16 cellular contexts compared by ENCODE assay signal in genomic region chr2:88071365-88071764, GRCh38. TPM values are rescaled to one million over a fixed set of nuclear protein-coding genes. Genes with fewer than 3 reads are reported as not detected.
"Had no signal": no experiment of that assay in that cellular context is flagged by ENCODE, and none has a peak within 500 bp of the region (broad histone marks: within the 10 kb centered on the region; RNA-seq: fewer than 3 reads in every experiment).

No MANE protein-coding gene starts in this region.

- ATAC-seq: effector memory CD8-positive, alpha-beta T cell had no signal

- H3K4me2 ChIP-seq: smooth muscle cell had no signal

- H3K27me3 ChIP-seq: ovary, tibial nerve, vagina had no signal

- DNase-seq: activated B cell treated with CpG ODN at 0.5 μM for 24 hours; activated CD4-positive, alpha-beta T cell treated with anti-CD3 and anti-CD28 coated beads, Interleukin-2, amount 10 ng/mL, durations not matched to agents 24 days and 14 days; activated naive CD4-positive, alpha-beta T cell treated with Interleukin-2 at 50 U/mL for 16 hours; effector memory CD8-positive, alpha-beta T cell; erythroblast; hypothalamus; ovary; retina had no signal

- H3K9me3 ChIP-seq: ovary, tibial nerve, vagina had no signal

- H3K27ac ChIP-seq: ovary, tibial nerve, vagina had no signal

- H3K4me3 Mint-ChIP-seq: activated B cell treated with CpG ODN at 0.5 μM for 24 hours; activated CD4-positive, alpha-beta T cell treated with anti-CD3 and anti-CD28 coated beads, Interleukin-2, amount 10 ng/mL, durations not matched to agents 24 days and 14 days; central memory CD8-positive, alpha-beta T cell; effector memory CD8-positive, alpha-beta T cell; T-helper 1 cell treated with Interleukin-12 subunit alpha and Interleukin-12 subunit beta and Interleukin-4 antibody, amounts not matched to agents 30 μg/mL and 1 μg/mL, for 36 hours had no signal

- H3K9me3 Mint-ChIP-seq: activated B cell treated with CpG ODN at 0.5 μM for 24 hours; activated CD4-positive, alpha-beta T cell treated with anti-CD3 and anti-CD28 coated beads, Interleukin-2, amount 10 ng/mL, durations not matched to agents 24 days and 14 days; central memory CD8-positive, alpha-beta T cell; effector memory CD8-positive, alpha-beta T cell; T-helper 1 cell treated with Interleukin-12 subunit alpha and Interleukin-12 subunit beta and Interleukin-4 antibody, amounts not matched to agents 30 μg/mL and 1 μg/mL, for 36 hours had no signal

- H3K4me1 Mint-ChIP-seq: activated B cell treated with CpG ODN at 0.5 μM for 24 hours; activated CD4-positive, alpha-beta T cell treated with anti-CD3 and anti-CD28 coated beads, Interleukin-2, amount 10 ng/mL, durations not matched to agents 24 days and 14 days; central memory CD8-positive, alpha-beta T cell had no signal

- H3K36me3 ChIP-seq: ovary, tibial nerve, vagina had no signal

- H3K4me3 ChIP-seq: ovary, smooth muscle cell, tibial nerve, vagina had no signal

- H3K27ac Mint-ChIP-seq: activated B cell treated with CpG ODN at 0.5 μM for 24 hours; activated CD4-positive, alpha-beta T cell treated with anti-CD3 and anti-CD28 coated beads, Interleukin-2, amount 10 ng/mL, durations not matched to agents 24 days and 14 days; effector memory CD8-positive, alpha-beta T cell; T-helper 1 cell treated with Interleukin-12 subunit alpha and Interleukin-12 subunit beta and Interleukin-4 antibody, amounts not matched to agents 30 μg/mL and 1 μg/mL, for 36 hours had no signal

- H3K4me1 ChIP-seq: tibial nerve, vagina had no signal

RNA-seq across cellular contexts. Expression of gene SMYD1, which starts 3.7 kb away (rescaled TPM):
- total RNA-seq: activated B cell treated with CpG ODN at 0.5 μM for 24 hours; activated CD4-positive, alpha-beta T cell treated with anti-CD3 and anti-CD28 coated beads, Interleukin-2, amount 10 ng/mL, durations not matched to agents 24 days and 14 days; smooth muscle cell; subcutaneous adipose tissue; vagina had no signal
- polyA plus RNA-seq: neural cell, ovary, smooth muscle cell had no signal

RNA-seq across cellular contexts. Expression of gene RNU2-63P, which starts 55.0 kb away (rescaled TPM):
- total RNA-seq: mucosa of gallbladder, smooth muscle cell, subcutaneous adipose tissue, tibial nerve, vagina had no signal
- polyA plus RNA-seq: neural cell, ovary had no signal

RNA-seq across cellular contexts. Expression of gene FABP1, which starts 56.5 kb away (rescaled TPM):
- total RNA-seq: activated B cell treated with CpG ODN at 0.5 μM for 24 hours; activated CD4-positive, alpha-beta T cell treated with anti-CD3 and anti-CD28 coated beads, Interleukin-2, amount 10 ng/mL, durations not matched to agents 24 days and 14 days; smooth muscle cell; subcutaneous adipose tissue; tibial nerve; vagina had no signal
- polyA plus RNA-seq: neural cell had no signal
